22 cellular contexts compared by ENCODE assay signal in genomic region chr18:44915213-44915612, GRCh38.
"Had no signal": no experiment of that assay in that cellular context is flagged by ENCODE, and none has a peak within 500 bp of the region (broad histone marks: within the 10 kb centered on the region; RNA-seq: fewer than 3 reads in every experiment).

No MANE protein-coding gene starts in this region.

- H3K27me3 ChIP-seq: heart right ventricle, spleen had no signal

- DNase-seq: activated CD4-positive, alpha-beta T cell treated with anti-CD3 and anti-CD28 coated beads for 4 hours; activated CD4-positive, alpha-beta T cell treated with anti-CD3 and anti-CD28 coated beads, Interleukin-2, amount 50 U/mL, for 4 hours; activated CD4-positive, CD25-positive, alpha-beta regulatory T cell; activated naive CD4-positive, alpha-beta T cell; activated T-cell treated with anti-CD3 and anti-CD28 coated beads for 4 hours; activated T-cell treated with anti-CD3 and anti-CD28 coated beads, Interleukin-2, amount 50 U/mL, for 72 hours; anterior cingulate cortex; caudate nucleus; endodermal cell; heart right ventricle; left ventricle myocardium inferior; mesendoderm; natural killer cell; posterior cingulate gyrus; right cardiac atrium; spleen; stimulated activated naive CD4-positive, alpha-beta T cell; T-helper 1 cell had no signal

- H3K9me3 ChIP-seq: heart right ventricle, left ventricle myocardium inferior, spleen had no signal

- H3K36me3 Mint-ChIP-seq: activated naive CD4-positive, alpha-beta T cell treated with anti-CD3 and anti-CD28 coated beads, Interleukin-2, amount 50 U/mL, for 72 hours; natural killer cell had no signal

- H3K27ac ChIP-seq: left ventricle myocardium inferior, spleen had no signal

- H3K4me3 Mint-ChIP-seq: activated T-cell treated with anti-CD3 and anti-CD28 coated beads, Interleukin-2, amount 50 U/mL, for 72 hours; brain; dendritic cell treated with granulocyte-macrophage colony-stimulating factor and Interleukin-4, amounts not matched to agents 40 ng/mL and 50 ng/mL, for 4 days; endodermal cell; natural killer cell had no signal

- ATAC-seq: activated naive CD4-positive, alpha-beta T cell treated with anti-CD3 and anti-CD28 coated beads, Interleukin-2, amount 50 U/mL, for 72 hours; activated T-cell treated with anti-CD3 and anti-CD28 coated beads, Interleukin-2, amount 50 U/mL, for 72 hours; heart right ventricle; natural killer cell; right cardiac atrium had no signal

- H3K4me3 ChIP-seq: heart right ventricle, left ventricle myocardium inferior, lung, spleen had no signal

- H3K27ac Mint-ChIP-seq: activated naive CD4-positive, alpha-beta T cell treated with anti-CD3 and anti-CD28 coated beads, Interleukin-2, amount 50 U/mL, for 72 hours; activated T-cell treated with anti-CD3 and anti-CD28 coated beads, Interleukin-2, amount 50 U/mL, for 72 hours; dendritic cell treated with granulocyte-macrophage colony-stimulating factor and Interleukin-4, amounts not matched to agents 40 ng/mL and 50 ng/mL, for 4 days; endodermal cell; natural killer cell had no signal

- H3K9me3 Mint-ChIP-seq: activated T-cell treated with anti-CD3 and anti-CD28 coated beads, Interleukin-2, amount 50 U/mL, for 72 hours; dendritic cell treated with granulocyte-macrophage colony-stimulating factor and Interleukin-4, amounts not matched to agents 40 ng/mL and 50 ng/mL, for 4 days; endodermal cell; natural killer cell had no signal

- H3K36me3 ChIP-seq: heart right ventricle, left ventricle myocardium inferior, spleen had no signal
